21 cellular contexts compared by ENCODE assay signal in genomic region chr15:77126927-77127326, GRCh38.
"Had no signal": no experiment of that assay in that cellular context is flagged by ENCODE, and none has a peak within 500 bp of the region (broad histone marks: within the 10 kb centered on the region; RNA-seq: fewer than 3 reads in every experiment).

No MANE protein-coding gene starts in this region.

- H3K4me1 ChIP-seq: ascending aorta, colonic mucosa had no signal

- H3K4me3 ChIP-seq: ascending aorta, colonic mucosa, mucosa of descending colon, skin epidermis, tibial nerve, vagina had no signal

- DNase-seq: activated CD4-positive, alpha-beta T cell treated with anti-CD3 and anti-CD28 coated beads, Interleukin-2, amount 10 ng/mL, durations not matched to agents 7 days and 5 days; activated naive CD4-positive, alpha-beta T cell treated with anti-CD3 and anti-CD28 coated beads, Interleukin-2, amount 10 ng/mL, durations not matched to agents 7 days and 5 days; activated T-cell treated with anti-CD3 and anti-CD28 coated beads for 4 hours; central memory CD4-positive, alpha-beta T cell; colonic mucosa; foreskin fibroblast; glutamatergic neuron; left cardiac atrium; mucosa of descending colon; naive thymus-derived CD4-positive, alpha-beta T cell; posterior cingulate gyrus; stimulated activated CD4-positive, alpha-beta T cell treated with anti-CD3 and anti-CD28 coated beads, Interleukin-15, amount 100 ng/mL, for 24 hours; stimulated activated CD4-positive, alpha-beta T cell treated with anti-CD3 and anti-CD28 coated beads, Interleukin-4, amount 100 ng/mL, for 24 hours; stimulated activated naive CD4-positive, alpha-beta T cell treated with Interleukin-2 at 50 U/mL for 16 hours; substantia nigra had no signal

- H3K27ac ChIP-seq: ascending aorta, colonic mucosa, neutrophil, skin epidermis, tibial nerve, vagina had no signal

- ATAC-seq: activated T-helper 17 cell treated with anti-CD3 and anti-CD28 coated beads, Interleukin-2, amount 50 U/mL, for 72 hours; mucosa of descending colon; naive thymus-derived CD4-positive, alpha-beta T cell had no signal

- H3K36me3 ChIP-seq: colonic mucosa had no signal

- H3K27me3 ChIP-seq: ascending aorta, colonic mucosa, neutrophil, tibial nerve, vagina had no signal

- H3K9me3 ChIP-seq: ascending aorta, colonic mucosa, mucosa of descending colon, neutrophil, tibial nerve, vagina had no signal
